Comparison of ENCODE assay signal across 37 cellular contexts in genomic region chr3:133371676-133372075, GRCh38. TPM values are rescaled to one million over a fixed set of nuclear protein-coding genes. Genes with fewer than 3 reads are reported as not detected.
"Had no signal": no experiment of that assay in that cellular context is flagged by ENCODE, and none has a peak within 500 bp of the region (broad histone marks: within the 10 kb centered on the region; RNA-seq: fewer than 3 reads in every experiment).

No MANE protein-coding gene starts in this region.

- H3K4me3 ChIP-seq: adrenal gland, body of pancreas, breast epithelium had no signal

- DNase-seq: activated B cell treated with CpG ODN at 0.5 μM for 24 hours; activated CD4-positive, alpha-beta memory T cell treated with anti-CD3 and anti-CD28 coated beads for 36 hours; activated CD4-positive, alpha-beta T cell treated with anti-CD3 and anti-CD28 coated beads for 4 hours; activated CD4-positive, alpha-beta T cell treated with anti-CD3 and anti-CD28 coated beads, Interleukin-2, amount 10 ng/mL, durations not matched to agents 24 days and 14 days; activated CD4-positive, alpha-beta T cell treated with anti-CD3 and anti-CD28 coated beads, Interleukin-2, amount 50 U/mL, for 1 hour; activated CD4-positive, alpha-beta T cell treated with anti-CD3 and anti-CD28 coated beads, Interleukin-2, amount 50 U/mL, for 4 hours; activated CD4-positive, CD25-positive, alpha-beta regulatory T cell treated with anti-CD3 and anti-CD28 coated beads, Interleukin-2, amount 50 U/mL, for 72 hours; activated CD8-positive, alpha-beta memory T cell treated with anti-CD3 and anti-CD28 coated beads, Interleukin-2, amount 50 U/mL, for 4 hours; activated CD8-positive, alpha-beta T cell treated with anti-CD3 and anti-CD28 coated beads for 36 hours; activated effector memory CD4-positive, alpha-beta T cell treated with anti-CD3 and anti-CD28 coated beads, Interleukin-2, amount 50 U/mL, for 16 hours; activated gamma-delta T cell treated with Interleukin-2 at 50 U/mL for 16 hours; activated naive CD4-positive, alpha-beta T cell; activated naive CD4-positive, alpha-beta T cell treated with anti-CD3 and anti-CD28 coated beads for 36 hours; activated naive CD4-positive, alpha-beta T cell treated with anti-CD3 and anti-CD28 coated beads, Interleukin-2, amount 50 U/mL, for 16 hours; activated naive CD8-positive, alpha-beta T cell treated with anti-CD3 and anti-CD28 coated beads for 36 hours; activated T-cell treated with anti-CD3 and anti-CD28 coated beads for 4 hours; activated T-cell treated with anti-CD3 and anti-CD28 coated beads, Interleukin-2, amount 50 U/mL, for 1 hour; activated T-cell treated with anti-CD3 and anti-CD28 coated beads, Interleukin-2, amount 50 U/mL, for 4 hours; activated T-cell treated with anti-CD3 and anti-CD28 coated beads, Interleukin-2, amount 50 U/mL, for 72 hours; amniotic stem cell; aorta; body of pancreas; brain microvascular endothelial cell; central memory CD4-positive, alpha-beta T cell; T-helper 1 cell; T-helper 2 cell; T-helper 9 cell had no signal

- H3K27me3 ChIP-seq: adrenal gland, body of pancreas, brain microvascular endothelial cell, breast epithelium had no signal

- ATAC-seq: activated CD8-positive, alpha-beta T cell treated with anti-CD3 and anti-CD28 coated beads for 36 hours; activated naive CD4-positive, alpha-beta T cell treated with anti-CD3 and anti-CD28 coated beads, Interleukin-2, amount 50 U/mL, for 72 hours; activated T-cell treated with anti-CD3 and anti-CD28 coated beads, Interleukin-2, amount 50 U/mL, for 4 hours; activated T-cell treated with anti-CD3 and anti-CD28 coated beads, Interleukin-2, amount 50 U/mL, for 72 hours; activated T-helper 17 cell treated with anti-CD3 and anti-CD28 coated beads, Interleukin-2, amount 50 U/mL, for 72 hours; body of pancreas had no signal

- H3K27me3 Mint-ChIP-seq: activated CD4-positive, alpha-beta memory T cell treated with anti-CD3 and anti-CD28 coated beads for 36 hours; activated CD8-positive, alpha-beta T cell treated with anti-CD3 and anti-CD28 coated beads for 36 hours; activated naive CD8-positive, alpha-beta T cell treated with anti-CD3 and anti-CD28 coated beads for 36 hours had no signal

- H3K27ac ChIP-seq: adrenal gland, body of pancreas, brain microvascular endothelial cell, breast epithelium, VCaP had no signal

- H3K9me3 ChIP-seq: adrenal gland, body of pancreas, breast epithelium had no signal

- H3K36me3 Mint-ChIP-seq: activated CD4-positive, alpha-beta memory T cell treated with anti-CD3 and anti-CD28 coated beads for 36 hours; activated naive CD4-positive, alpha-beta T cell treated with anti-CD3 and anti-CD28 coated beads, Interleukin-2, amount 50 U/mL, for 72 hours; activated naive CD8-positive, alpha-beta T cell treated with anti-CD3 and anti-CD28 coated beads for 36 hours had no signal

- H3K9me3 Mint-ChIP-seq: activated B cell treated with CpG ODN at 0.5 μM for 24 hours; activated CD4-positive, alpha-beta memory T cell treated with anti-CD3 and anti-CD28 coated beads for 36 hours; activated CD4-positive, alpha-beta T cell treated with anti-CD3 and anti-CD28 coated beads, Interleukin-2, amount 10 ng/mL, durations not matched to agents 24 days and 14 days; activated CD8-positive, alpha-beta T cell treated with anti-CD3 and anti-CD28 coated beads for 36 hours; activated naive CD4-positive, alpha-beta T cell treated with anti-CD3 and anti-CD28 coated beads for 36 hours; activated naive CD4-positive, alpha-beta T cell treated with anti-CD3 and anti-CD28 coated beads, Interleukin-2, amount 50 U/mL, for 72 hours; activated naive CD8-positive, alpha-beta T cell treated with anti-CD3 and anti-CD28 coated beads for 36 hours; activated T-cell treated with anti-CD3 and anti-CD28 coated beads, Interleukin-2, amount 50 U/mL, for 4 hours; activated T-cell treated with anti-CD3 and anti-CD28 coated beads, Interleukin-2, amount 50 U/mL, for 72 hours; activated T-helper 1 cell treated with anti-CD3 and anti-CD28 coated beads, Interleukin-12 subunit alpha, Interleukin-12 subunit beta, Interleukin-2, Interleukin-4 antibody, amounts not matched to agents 30 ng/mL and 10 ng/mL and 1 ng/mL, durations not matched to agents 14 hours and 24 hours and 36 hours; activated T-helper 17 cell treated with anti-CD3 and anti-CD28 coated beads, Interleukin-2, amount 50 U/mL, for 72 hours; T-helper 1 cell treated with Interleukin-12 subunit alpha and Interleukin-12 subunit beta and Interleukin-4 antibody, amounts not matched to agents 30 μg/mL and 1 μg/mL, for 36 hours; T-helper 2 cell treated with Interferon-gamma antibody and Interleukin-4, amounts not matched to agents 5 μg/mL and 100 μg/mL, for 36 hours had no signal

- H3K27ac Mint-ChIP-seq: activated B cell treated with CpG ODN at 0.5 μM for 24 hours; activated CD4-positive, alpha-beta memory T cell treated with anti-CD3 and anti-CD28 coated beads for 36 hours; activated CD4-positive, alpha-beta T cell treated with anti-CD3 and anti-CD28 coated beads, Interleukin-2, amount 10 ng/mL, durations not matched to agents 24 days and 14 days; activated CD8-positive, alpha-beta T cell treated with anti-CD3 and anti-CD28 coated beads for 36 hours; activated naive CD4-positive, alpha-beta T cell treated with anti-CD3 and anti-CD28 coated beads for 36 hours; activated naive CD4-positive, alpha-beta T cell treated with anti-CD3 and anti-CD28 coated beads, Interleukin-2, amount 50 U/mL, for 72 hours; activated naive CD8-positive, alpha-beta T cell treated with anti-CD3 and anti-CD28 coated beads for 36 hours; activated T-cell treated with anti-CD3 and anti-CD28 coated beads, Interleukin-2, amount 50 U/mL, for 72 hours; activated T-helper 1 cell treated with anti-CD3 and anti-CD28 coated beads, Interleukin-12 subunit alpha, Interleukin-12 subunit beta, Interleukin-2, Interleukin-4 antibody, amounts not matched to agents 30 ng/mL and 10 ng/mL and 1 ng/mL, durations not matched to agents 14 hours and 24 hours and 36 hours; activated T-helper 17 cell treated with anti-CD3 and anti-CD28 coated beads, Interleukin-2, amount 50 U/mL, for 72 hours; T-helper 1 cell treated with Interleukin-12 subunit alpha and Interleukin-12 subunit beta and Interleukin-4 antibody, amounts not matched to agents 30 μg/mL and 1 μg/mL, for 36 hours; T-helper 2 cell treated with Interferon-gamma antibody and Interleukin-4, amounts not matched to agents 5 μg/mL and 100 μg/mL, for 36 hours had no signal

- H3K4me3 Mint-ChIP-seq: activated B cell treated with CpG ODN at 0.5 μM for 24 hours; activated CD4-positive, alpha-beta memory T cell treated with anti-CD3 and anti-CD28 coated beads for 36 hours; activated CD4-positive, alpha-beta T cell treated with anti-CD3 and anti-CD28 coated beads, Interleukin-2, amount 10 ng/mL, durations not matched to agents 24 days and 14 days; activated CD8-positive, alpha-beta T cell treated with anti-CD3 and anti-CD28 coated beads for 36 hours; activated naive CD4-positive, alpha-beta T cell treated with anti-CD3 and anti-CD28 coated beads for 36 hours; activated naive CD8-positive, alpha-beta T cell treated with anti-CD3 and anti-CD28 coated beads for 36 hours; activated T-cell treated with anti-CD3 and anti-CD28 coated beads, Interleukin-2, amount 50 U/mL, for 4 hours; activated T-cell treated with anti-CD3 and anti-CD28 coated beads, Interleukin-2, amount 50 U/mL, for 72 hours; activated T-helper 1 cell treated with anti-CD3 and anti-CD28 coated beads, Interleukin-12 subunit alpha, Interleukin-12 subunit beta, Interleukin-2, Interleukin-4 antibody, amounts not matched to agents 30 ng/mL and 10 ng/mL and 1 ng/mL, durations not matched to agents 14 hours and 24 hours and 36 hours; activated T-helper 17 cell treated with anti-CD3 and anti-CD28 coated beads, Interleukin-2, amount 50 U/mL, for 72 hours; T-helper 1 cell treated with Interleukin-12 subunit alpha and Interleukin-12 subunit beta and Interleukin-4 antibody, amounts not matched to agents 30 μg/mL and 1 μg/mL, for 36 hours; T-helper 2 cell treated with Interferon-gamma antibody and Interleukin-4, amounts not matched to agents 5 μg/mL and 100 μg/mL, for 36 hours had no signal

- H3K36me3 ChIP-seq: adrenal gland, brain microvascular endothelial cell, breast epithelium had no signal

- H3K4me1 ChIP-seq: adrenal gland, body of pancreas, breast epithelium had no signal

- H3K4me1 Mint-ChIP-seq: activated B cell treated with CpG ODN at 0.5 μM for 24 hours; activated CD4-positive, alpha-beta T cell treated with anti-CD3 and anti-CD28 coated beads, Interleukin-2, amount 10 ng/mL, durations not matched to agents 24 days and 14 days; activated naive CD8-positive, alpha-beta T cell treated with anti-CD3 and anti-CD28 coated beads for 36 hours; activated T-helper 17 cell treated with anti-CD3 and anti-CD28 coated beads, Interleukin-2, amount 50 U/mL, for 72 hours had no signal

RNA-seq across cellular contexts. Expression of gene BFSP2, which starts 28.2 kb away (rescaled TPM):
- total RNA-seq: activated CD4-positive, alpha-beta memory T cell treated with anti-CD3 and anti-CD28 coated beads for 36 hours; activated CD4-positive, alpha-beta T cell treated with anti-CD3 and anti-CD28 coated beads, Interleukin-2, amount 10 ng/mL, durations not matched to agents 24 days and 14 days; activated naive CD4-positive, alpha-beta T cell treated with anti-CD3 and anti-CD28 coated beads for 36 hours; activated naive CD4-positive, alpha-beta T cell treated with anti-CD3 and anti-CD28 coated beads, Interleukin-2, amount 50 U/mL, for 72 hours; activated naive CD8-positive, alpha-beta T cell treated with anti-CD3 and anti-CD28 coated beads for 36 hours; activated T-cell treated with anti-CD3 and anti-CD28 coated beads, Interleukin-2, amount 50 U/mL, for 4 hours; activated T-cell treated with anti-CD3 and anti-CD28 coated beads, Interleukin-2, amount 50 U/mL, for 72 hours; activated T-helper 1 cell treated with anti-CD3 and anti-CD28 coated beads, Interleukin-12 subunit alpha, Interleukin-12 subunit beta, Interleukin-2, Interleukin-4 antibody, amounts not matched to agents 30 ng/mL and 10 ng/mL and 1 ng/mL, durations not matched to agents 14 hours and 24 hours and 36 hours; adrenal gland; aorta; astrocyte; body of pancreas; breast epithelium; cardiac septum had no signal
- polyA plus RNA-seq: adrenal gland, aorta had no signal
